In the genomic region with DNA sequence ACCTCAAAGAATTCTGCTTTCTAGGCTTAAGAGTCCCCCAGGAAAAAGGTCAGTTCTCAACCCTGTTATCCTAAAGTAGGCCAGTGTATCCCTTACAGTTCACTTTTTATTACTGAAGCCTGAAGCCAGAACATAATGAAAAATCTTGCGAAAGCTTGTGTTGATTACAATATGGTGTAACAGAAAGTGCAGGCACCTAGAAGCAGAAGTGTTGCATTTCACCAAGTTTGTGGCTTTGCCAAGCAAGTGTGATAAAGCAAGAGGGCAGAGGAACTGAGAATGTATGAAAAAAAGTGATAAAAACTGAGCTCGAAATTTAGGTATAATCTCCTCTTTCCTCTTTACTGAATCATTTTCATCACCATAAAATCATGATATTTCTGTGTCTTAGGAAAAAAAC, we compare ENCODE assay signal across 11 cellular contexts. TPM values are rescaled to one million over a fixed set of nuclear protein-coding genes. Genes with fewer than 3 reads are reported as not detected.
A peak's percentile ranks its signal among the peaks of the same experiment; 100 is the strongest.
DNase-seq lines count a peak whose midpoint lies in the region; ATAC-seq and TF ChIP-seq lines count a peak whose summit lies in the region.
"Had no signal": no experiment of that assay in that cellular context is flagged by ENCODE, and none has a peak within 500 bp of the region (broad histone marks: within the 10 kb centered on the region; RNA-seq: fewer than 3 reads in every experiment).

No MANE protein-coding gene starts in this region.

- peak overlapping the region; percentile 62 for H3K27ac Mint-ChIP-seq in activated T-cell treated with anti-CD3 and anti-CD28 coated beads, Interleukin-2, amount 50 U/mL, for 24 hours
- peak overlapping the region; percentile 60 to 83 for H3K27ac Mint-ChIP-seq in T-cell

- no peak for TF ChIP-seq CTCF in spleen (IDR thresholded peaks at IDR 0.05 in 8 of 11, conservative IDR thresholded peaks at IDR 0.05 in 3 of 11)

- no peak overlapping the region for H3K4me3 Mint-ChIP-seq in activated T-cell treated with anti-CD3 and anti-CD28 coated beads, Interleukin-2, amount 50 U/mL, for 24 hours
- no peak overlapping the region for H3K4me3 Mint-ChIP-seq in T-cell

- intact Hi-C loops in spleen (cut with DNase I; ENCODE audit: low total_unique reads) = no loop called here

- ATAC-seq in HG02981 (IDR thresholded peaks at IDR 0.05; ENCODE audit: unreplicated experiment) (peak; percentile 68), T-cell (replicated peaks in 1 of 4) (peak in 2 of 4 experiments; percentile 19 to 57)
- ATAC-seq: A549, Panc1 had no signal

- peaks cover 0 to 52% (median 30%) of the 10 kb centered on the region in 6 donors for H3K4me1 ChIP-seq in spleen
- H3K4me1 ChIP-seq: A549 had no signal

- H3K36me3 Mint-ChIP-seq in activated T-cell treated with anti-CD3 and anti-CD28 coated beads, Interleukin-2, amount 50 U/mL, for 24 hours (ENCODE audit: low read depth) = peaks cover 34% of the 10 kb centered on the region
- H3K36me3 Mint-ChIP-seq in T-cell = peaks cover 23% of the 10 kb centered on the region

- peak overlapping the region in 7 of 8 donors; percentile 69 to 89 (median 84) for H3K27ac ChIP-seq in spleen
- H3K27ac ChIP-seq: A549 had no signal

- H3K4me3 ChIP-seq in spleen = peak overlapping the region in 1 of 8 donors; percentile 13
- H3K4me3 ChIP-seq: A549 had no signal

- TF ChIP-seq POLR2A in spleen (IDR thresholded peaks at IDR 0.05) = no peak

- peaks cover 40% of the 10 kb centered on the region for H3K4me1 Mint-ChIP-seq in activated T-cell treated with anti-CD3 and anti-CD28 coated beads, Interleukin-2, amount 50 U/mL, for 24 hours (ENCODE audit: low read depth)
- peaks cover 43 to 51% (median 43%) of the 10 kb centered on the region in 3 donors for H3K4me1 Mint-ChIP-seq in T-cell

- POLR2A ChIA-PET in T-cell (lab: Charles Lee) = interaction anchor here in 1 of 2 donors (1.9 kb wide), 1 partner anchor 29 kb away, joined by 6 read pairs; no protein-coding TSS in a partner anchor

- 18 to 40% (median 23%) methylated on average over 2 of the region's 2 CpGs for WGBS in spleen, 5 donors

- H3K36me3 ChIP-seq in spleen = peaks cover 0 to 17% (median 0%) of the 10 kb centered on the region in 6 donors

- CTCF ChIA-PET in T-cell (lab: Charles Lee) = interaction anchor here in 1 of 2 donors (1.3 to 1.6 kb wide), 2 partner anchors 17 to 22 kb away, joined by 4 to 7 read pairs; no protein-coding TSS in a partner anchor

- H3K9me3 ChIP-seq in spleen = peaks cover 0 to 4% (median 0%) of the 10 kb centered on the region in 8 donors
- H3K9me3 ChIP-seq: A549 had no signal

- DNase-seq in activated T-cell treated with anti-CD3 and anti-CD28 coated beads, Interleukin-2, amount 50 U/mL, for 24 hours = no peak
- DNase-seq in activated T-cell treated with anti-CD3 and anti-CD28 coated beads for 4 hours (no peak), T-cell (peak in 10 of 34 experiments; percentile 6 to 31 (median 18)), spleen (no peak), NCI-H526 (lab: John Stamatoyannopoulos, UW) (no peak), T-helper 1 cell (no peak)
- no peak for DNase-seq in stimulated activated CD4-positive, alpha-beta T cell treated with anti-CD3 and anti-CD28 coated beads, Interleukin-4, amount 100 ng/mL, for 4 hours
- DNase-seq: stimulated activated CD4-positive, alpha-beta T cell treated with anti-CD3 and anti-CD28 coated beads, Interleukin-4, amount 100 ng/mL, for 24 hours had no signal

- no peaks in the 10 kb centered on the region for H3K27me3 Mint-ChIP-seq in activated T-cell treated with anti-CD3 and anti-CD28 coated beads, Interleukin-2, amount 50 U/mL, for 24 hours
- no peaks in the 10 kb centered on the region for H3K27me3 Mint-ChIP-seq in T-cell

- peaks cover 1% of the 10 kb centered on the region for H3K9me3 Mint-ChIP-seq in activated T-cell treated with anti-CD3 and anti-CD28 coated beads, Interleukin-2, amount 50 U/mL, for 24 hours
- H3K9me3 Mint-ChIP-seq in T-cell = no peaks in the 10 kb centered on the region

- H3K27me3 ChIP-seq in spleen (replicated peaks in 1 of 7) = no peaks in the 10 kb centered on the region

RNA-seq across cellular contexts. Expression of gene AGTPBP1, which starts 26.2 kb away (rescaled TPM):
- total RNA-seq in T-cell (10 to 100 TPM; 46.2 to 66.7 (median 52.2) TPM), spleen (10 to 100 TPM; 46.4 to 83.6 (median 53.3) TPM)
- 1 to 10 TPM; 5.3 to 8.9 (median 7.7) TPM for polyA plus RNA-seq in spleen
